Comparison of ENCODE assay signal across 1 cellular context in the genomic region with DNA sequence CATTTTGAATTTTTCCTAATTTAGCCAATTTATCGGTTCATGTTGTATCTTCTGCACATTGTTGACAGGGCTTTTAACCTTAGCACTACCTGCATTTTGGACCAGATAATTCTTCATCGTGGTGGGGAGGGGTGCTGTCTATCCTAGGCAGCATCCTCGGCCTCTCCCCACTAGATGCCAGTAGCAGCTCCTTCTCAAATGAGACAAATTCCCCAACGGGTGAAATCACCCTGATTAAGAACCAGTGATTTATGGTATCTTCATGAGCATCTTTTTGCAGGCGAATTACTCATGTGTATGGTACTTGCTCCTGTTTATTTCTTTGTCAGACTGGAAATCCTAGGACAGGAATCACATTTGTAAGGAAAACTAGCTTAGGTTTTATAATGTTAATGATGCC.
TF ChIP-seq lines count a peak whose summit lies in the region.

No MANE protein-coding gene starts in this region.

TF ChIP-seq in WTC11, 78 proteins besides CTCF, POLR2A, EP300 and RAD21 (continued from another document):
- TF ChIP-seq ZNF512 (CRISPR knock-in tag; IDR thresholded peaks at IDR 0.05; ENCODE audit: borderline replicate concordance): no peak
